ENCODE assay signal across 8 cellular contexts in genomic region chr7:45111298-45112223, GRCh38.
A peak's percentile ranks its signal among the peaks of the same experiment; 100 is the strongest.
DNase-seq lines count a peak whose midpoint lies in the region; ATAC-seq lines count a peak whose summit lies in the region.

TSS of gene TBRG4 (minus strand) at chr7:45111697. CDS start at chr7:45109237, 2,460 bp downstream.

- ATAC-seq in GM19043 (IDR thresholded peaks at IDR 0.05; ENCODE audit: low read depth, unreplicated experiment) = peak; percentile 95
- peak; percentile 87 for ATAC-seq in HG03378 (IDR thresholded peaks at IDR 0.05; ENCODE audit: unreplicated experiment)

- peak; percentile 96 for DNase-seq in Ammon's horn (ENCODE audit: low spot score)
- peak; percentile 90 for DNase-seq in NCI-H446 treated with DMSO at 0.1 percent for 48 hours (lab: John Stamatoyannopoulos, UW)
- peak; percentile 94 for DNase-seq in activated CD4-positive, CD25-positive, alpha-beta regulatory T cell treated with anti-CD3 and anti-CD28 coated beads, Interleukin-2, amount 50 U/mL, for 72 hours
- DNase-seq in cerebellar nuclear complex (lab: John Stamatoyannopoulos, UW) = peak; percentile 33 to 61
- DNase-seq in islet precursor cell = peak; percentile 96
- DNase-seq in stimulated activated CD4-positive, alpha-beta T cell treated with anti-CD3 and anti-CD28 coated beads, Interleukin-12 subunit alpha, Interleukin-12 subunit beta, amount 100 ng/mL, for 48 hours (ENCODE audit: low read depth in 2 of 3, low spot score in 1 of 3) = peak; percentile 88 to 93 (median 90)

Comparison
In these comparisons a context has a peak if more than half of its experiments do, and no peak if none do; other contexts are left out.
1. Peak in every context shown above with its lines: DNase-seq and ATAC-seq.